In genomic region chr1:152050886-152051764, GRCh38 we compare ENCODE assay signal across 1 cellular context.
TF ChIP-seq lines count a peak whose summit lies in the region.

No MANE protein-coding gene starts in this region.

TF ChIP-seq in IMR-90, 13 proteins besides CTCF, POLR2A, EP300 and RAD21:
- TF ChIP-seq FOS (IDR thresholded peaks at IDR 0.05; ENCODE audit: low read depth, low read length) (no peak), MXI1 (IDR thresholded peaks at IDR 0.05; ENCODE audit: borderline replicate concordance, low read depth, low read length) (no peak), RFX5 (IDR thresholded peaks at IDR 0.05; ENCODE audit: low read depth, low read length) (no peak), BHLHE40 (IDR thresholded peaks at IDR 0.05; ENCODE audit: low read depth, low read length) (no peak), MAZ (IDR thresholded peaks at IDR 0.05; ENCODE audit: borderline replicate concordance, low read depth, low read length) (no peak), CHD1 (IDR thresholded peaks at IDR 0.05; ENCODE audit: low read depth, low read length) (no peak), MAFK (IDR thresholded peaks at IDR 0.05; ENCODE audit: low read depth, low read length) (no peak), RCOR1 (IDR thresholded peaks at IDR 0.05; ENCODE audit: insufficient replicate concordance, low read length) (no peak), USF2 (IDR thresholded peaks at IDR 0.05; ENCODE audit: low read depth, low read length) (no peak), CEBPB (IDR thresholded peaks at IDR 0.05; ENCODE audit: low read depth, low read length) (no peak), ELK1 (IDR thresholded peaks at IDR 0.05; ENCODE audit: borderline replicate concordance, low read depth, low read length) (no peak), SMC3 (IDR thresholded peaks at IDR 0.05; ENCODE audit: low read depth, low read length) (no peak), NFE2L2 (IDR thresholded peaks at IDR 0.05; ENCODE audit: low read depth, low read length) (no peak)
